10 cellular contexts compared by ENCODE assay signal in the genomic region with DNA sequence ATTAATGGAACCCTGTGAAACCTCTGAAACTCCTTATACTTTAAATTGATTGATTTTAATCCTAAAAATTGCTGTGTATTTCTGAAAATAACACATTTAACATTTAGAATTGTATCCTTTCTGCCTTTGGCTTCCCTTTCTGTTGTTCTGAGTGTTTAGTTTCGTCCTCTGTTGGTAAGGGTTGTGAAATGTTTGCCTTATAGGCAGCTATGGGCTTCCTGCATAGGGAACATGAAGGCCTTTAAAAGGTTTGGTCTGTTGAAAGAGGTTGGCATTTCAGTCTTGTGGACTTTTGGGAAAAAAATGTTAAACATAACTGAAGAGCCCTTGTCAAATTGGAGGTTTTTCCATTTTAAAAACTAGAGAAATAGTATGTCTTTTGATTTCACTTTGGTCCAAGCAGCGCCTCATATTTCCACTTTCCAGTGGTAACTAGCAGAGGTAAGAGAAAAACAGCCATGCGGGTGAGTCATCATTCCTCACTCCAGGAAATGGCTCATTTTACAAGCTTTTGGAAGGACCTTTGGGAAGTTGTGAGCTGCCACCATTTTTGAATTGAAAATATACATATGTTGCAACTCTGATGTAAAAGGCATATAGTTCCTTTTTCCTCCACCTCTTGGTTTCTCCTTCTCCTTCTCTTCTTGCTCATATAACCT. TPM values are rescaled to one million over a fixed set of nuclear protein-coding genes. Genes with fewer than 3 reads are reported as not detected.
DNase-seq lines count a peak whose midpoint lies in the region; FAIRE-seq and TF ChIP-seq lines count a peak whose summit lies in the region.
"Had no signal": no experiment of that assay in that cellular context is flagged by ENCODE, and none has a peak within 500 bp of the region (broad histone marks: within the 10 kb centered on the region; RNA-seq: fewer than 3 reads in every experiment).

No MANE protein-coding gene starts in this region.

- no peaks in the 10 kb centered on the region for H3K9me3 Mint-ChIP-seq in nephron
- H3K9me3 Mint-ChIP-seq: activated naive CD4-positive, alpha-beta T cell treated with anti-CD3 and anti-CD28 coated beads for 36 hours had no signal

- no peak for TF ChIP-seq CTCF in H1 (IDR thresholded peaks at IDR 0.05; ENCODE audit: control extremely low read depth in 1 of 3, insufficient read depth in 1 of 3, low read depth in 1 of 3, low read length in 3 of 3)
- TF ChIP-seq CTCF in nephron (IDR thresholded peaks at IDR 0.05; ENCODE audit: unreplicated experiment in 3 of 3), result no peak
- TF ChIP-seq CTCF in GM13976 (IDR thresholded peaks at IDR 0.05; ENCODE audit: borderline replicate concordance, control extremely low read depth, extremely low read depth, insufficient read depth, missing control alignments), result no peak
- no peak for TF ChIP-seq CTCF in testis (IDR thresholded peaks at IDR 0.05)

- no peak overlapping the region for H2BK120ac ChIP-seq in H1 (replicated peaks; ENCODE audit: low read depth, low read length)

- no peak overlapping the region for H4K8ac ChIP-seq in H1 (ENCODE audit: extremely low read depth, insufficient read depth, low read length)

- POLR2A ChIA-PET in H1 (lab: Charles Lee; ENCODE audit: partially characterized antibody), result interaction anchor here (1.0 kb wide), 1 partner anchor 23 kb away, joined by 4 read pairs; a partner anchor contains a TSS

- H3K4me1 ChIP-seq in H1 (replicated peaks in 1 of 4; ENCODE audit: control insufficient read depth in 3 of 4, insufficient read depth in 4 of 4, low read length in 3 of 4) (peaks cover 2 to 16% (median 10%) of the 10 kb centered on the region in 4 experiments; a peak in 5 of 7 replicates), testis (no peaks in the 10 kb centered on the region)

- no peaks in the 10 kb centered on the region for H3K23me2 ChIP-seq in H1 (ENCODE audit: low read depth, low read length)

- H3K4me3 ChIP-seq in H1 (ENCODE audit: extremely low read depth in 1 of 4, insufficient read depth in 2 of 4, low read depth in 3 of 4, low read length in 4 of 4), result no peak overlapping the region
- H3K4me3 ChIP-seq in testis, result no peak overlapping the region

- no peak overlapping the region for H4K91ac ChIP-seq in H1 (replicated peaks; ENCODE audit: insufficient read length, low read length)

- H4K20me1 ChIP-seq in H1 (replicated peaks in 1 of 2; ENCODE audit: control insufficient read depth in 1 of 2, insufficient read depth in 2 of 2, low read length in 2 of 2), result no peaks in the 10 kb centered on the region

- peaks cover 8% of the 10 kb centered on the region for H3K36me3 Mint-ChIP-seq in nephron (ENCODE audit: low read depth)

- peak overlapping the region; percentile 30 to 80 (median 52) for H3K27ac Mint-ChIP-seq in nephron
- H3K27ac Mint-ChIP-seq: activated naive CD4-positive, alpha-beta T cell treated with anti-CD3 and anti-CD28 coated beads for 36 hours had no signal

- H3K9me3 ChIP-seq in H1 (ENCODE audit: insufficient read depth in 2 of 2, low read depth in 1 of 2, low read length in 1 of 2) (no peaks in the 10 kb centered on the region), testis (no peaks in the 10 kb centered on the region)

- CTCF ChIA-PET in H1 (lab: Charles Lee; ENCODE audit: partially characterized antibody), result interaction anchor here (0.7 to 3.2 kb wide), 10 partner anchors 8 to 943 kb away, joined by 3 to 13 read pairs (median 6); a partner anchor contains a TSS

- no peak overlapping the region for H2BK15ac ChIP-seq in H1 (ENCODE audit: low read length)

- 76% methylated on average over 3 of the region's 3 CpGs; no CpG with 5 or more reads in 1 of the 2 experiments for WGBS in H1 (ENCODE audit: extremely low coverage in 1 of 2, insufficient coverage in 1 of 2, insufficient read length in 1 of 2, insufficient replicate concordance in 2 of 2, low coverage in 1 of 2, low lambda C conversion rate in 2 of 2, missing lambda C conversion rate in 1 of 2), 2 experiments
- 91 to 95% methylated on average over 3 of the region's 3 CpGs for WGBS in testis, 2 donors

- no peak overlapping the region for H2BK20ac ChIP-seq in H1 (ENCODE audit: low read length)

- H2AK5ac ChIP-seq in H1 (ENCODE audit: low read depth, low read length), result no peak overlapping the region

- H3K27me3 ChIP-seq in H1 (replicated peaks in 1 of 4; ENCODE audit: control insufficient read depth in 3 of 4, extremely low read depth in 1 of 4, insufficient read depth in 3 of 4, low read length in 3 of 4), result no peaks in the 10 kb centered on the region
- H3K27me3 ChIP-seq in testis, result no peaks in the 10 kb centered on the region

- no peak overlapping the region for H3K18ac ChIP-seq in H1 (ENCODE audit: extremely low read depth, low read length)

- no peak overlapping the region for H4K5ac ChIP-seq in H1 (ENCODE audit: insufficient read length, low read depth, low read length)

- no peak overlapping the region for H3K4me2 ChIP-seq in H1 (ENCODE audit: insufficient read depth in 1 of 2, low read depth in 2 of 2, low read length in 2 of 2)

- peak; percentile 87 for DNase-seq in EL
- DNase-seq in NCI-H2029 treated with DMSO at 0.1 percent for 48 hours (lab: John Stamatoyannopoulos, UW), result peak; percentile 90
- DNase-seq in H1 (ENCODE audit: low read depth in 1 of 2, low spot score in 2 of 2), result no peak
- DNase-seq in NCI-H2196 (lab: John Stamatoyannopoulos, UW; ENCODE audit: unreplicated experiment), result no peak
- DNase-seq in SIG-M5 (lab: John Stamatoyannopoulos, UW), result no peak
- no peak for DNase-seq in GM13976 (ENCODE audit: low spot score)
- no peak for DNase-seq in testis
- DNase-seq: activated naive CD4-positive, alpha-beta T cell treated with anti-CD3 and anti-CD28 coated beads for 36 hours; NCI-H446 treated with DMSO at 0.1 percent for 48 hours had no signal

- no peak for FAIRE-seq in H1 (lab: Jason Lieb, UNC)

- peaks cover 27% of the 10 kb centered on the region for H3K4me1 Mint-ChIP-seq in nephron

- TF ChIP-seq POLR2A in H1 (IDR thresholded peaks at IDR 0.05; ENCODE audit: control extremely low read depth in 1 of 2, low read depth in 2 of 2, low read length in 2 of 2), result no peak
- no peak for TF ChIP-seq POLR2A in testis (IDR thresholded peaks at IDR 0.05)

- H3K36me3 ChIP-seq in H1 (ENCODE audit: control insufficient read depth in 2 of 4, insufficient read depth in 4 of 4, low read length in 3 of 4) (no peaks in the 10 kb centered on the region), testis (ENCODE audit: low read depth, missing control alignments) (no peaks in the 10 kb centered on the region)

- H3K27ac ChIP-seq in H1 (ENCODE audit: low read depth, low read length) (no peak overlapping the region), testis (no peak overlapping the region)

- H2AFZ ChIP-seq in H1 (ENCODE audit: low read length), result no peak overlapping the region

- no peak overlapping the region for H3K23ac ChIP-seq in H1 (ENCODE audit: insufficient read length)

- no peak overlapping the region for H2BK12ac ChIP-seq in H1 (ENCODE audit: low read depth, low read length)

- H3K4me3 Mint-ChIP-seq in nephron, result no peak overlapping the region
- H3K4me3 Mint-ChIP-seq: activated naive CD4-positive, alpha-beta T cell treated with anti-CD3 and anti-CD28 coated beads for 36 hours had no signal

- H3K79me2 ChIP-seq in H1 (ENCODE audit: control insufficient read depth in 1 of 2, insufficient read depth in 2 of 2, low read length in 2 of 2), result peaks cover 0 to 20% of the 10 kb centered on the region in 2 experiments; a peak in 2 of 4 replicates

- no peaks in the 10 kb centered on the region for H3K27me3 Mint-ChIP-seq in nephron (ENCODE audit: low read depth)

- H3K4ac ChIP-seq in H1 (replicated peaks; ENCODE audit: insufficient read length, low read depth, low read length), result no peak overlapping the region

- in situ Hi-C loops in GM13976 (cut with MboI; ENCODE audit: low sequenced_read_pairs, unreplicated experiment), result no loop called here

- no peak overlapping the region for H3K14ac ChIP-seq in H1 (ENCODE audit: insufficient read length)

- no peak overlapping the region for H3K9ac ChIP-seq in H1 (replicated peaks in 1 of 4; ENCODE audit: extremely low read depth in 1 of 4, low read depth in 3 of 4, low read length in 3 of 4)

- intact Hi-C loops in testis (cut with DNase I; ENCODE audit: low total_unique reads), result no loop called here

- no peak overlapping the region for H3K56ac ChIP-seq in H1 (replicated peaks; ENCODE audit: insufficient read length, low read depth, low read length)

- H3K79me1 ChIP-seq in H1 (ENCODE audit: low read depth, low read length), result no peaks in the 10 kb centered on the region; the same call in 1 of the 2 replicates

- no peak overlapping the region for H2BK5ac ChIP-seq in H1 (ENCODE audit: low read depth, low read length)

- no peak for TF ChIP-seq RAD21 in H1 (IDR thresholded peaks at IDR 0.05 in 1 of 2, conservative IDR thresholded peaks at IDR 0.05 in 1 of 2; ENCODE audit: low read depth in 2 of 2, low read length in 2 of 2)

- no peak for TF ChIP-seq EP300 in H1 (IDR thresholded peaks at IDR 0.05; ENCODE audit: borderline replicate concordance in 1 of 2, low read depth in 2 of 2, low read length in 2 of 2)

TF ChIP-seq in H1, 55 proteins besides CTCF, POLR2A, EP300 and RAD21 (continues in another document):
- TF ChIP-seq RXRA (IDR thresholded peaks at IDR 0.05; ENCODE audit: insufficient read depth, low read depth, low read length) (no peak), SP4 (IDR thresholded peaks at IDR 0.05; ENCODE audit: low read length) (no peak), JUND (IDR thresholded peaks at IDR 0.05; ENCODE audit: low read length) (0 out of 2 replicates have a peak, but pooled peaks have one; percentile 57), TBP (IDR thresholded peaks at IDR 0.05; ENCODE audit: low read depth, low read length) (no peak), HDAC6 (IDR thresholded peaks at IDR 0.05; ENCODE audit: low read depth, low read length) (no peak), CEBPB (IDR thresholded peaks at IDR 0.05; ENCODE audit: low read depth, low read length) (no peak)

RNA-seq across cellular contexts. Expression of a gene that starts 22.8 kb away (rescaled TPM):
- total RNA-seq in H1 (2021; fragmentation: NEBNext Ultra II Directional; extraction: Animal tissue kit (Norgen Biotek cat#: 25700)), result 12.0 and 14.2 TPM in 2 replicates
- polyA plus RNA-seq in H1 (2011; rRNA removed) (4.1 and 5.4 TPM in 2 replicates), testis (ENCODE audit: insufficient read depth, low read depth, low replicate concordance) (6.9 TPM)
- 5.9 TPM for polyA plus RNA-seq in H1 (2011; cell fraction: cytosol; rRNA removed)
- polyA plus RNA-seq in H1 (2011; cell fraction: nucleus; rRNA removed), result 7.8 TPM
- polyA plus RNA-seq in H1 (2012, experiment 1 of 2), result 8.2 to 11.6 TPM (median 9.7 TPM) in 4 replicates
- 0.83 TPM for polyA plus RNA-seq in H1 (2012, experiment 2 of 2)
- 29.0 TPM for polyA plus RNA-seq in H1 (2013, experiment 1 of 2)
- 29.3 TPM for polyA plus RNA-seq in H1 (2013, experiment 2 of 2)
- polyA minus RNA-seq in H1 (2011; rRNA and poly(A)+ RNA removed), result 21.9 and 32.2 TPM in 2 replicates
- 14.8 TPM for polyA minus RNA-seq in H1 (2011; cell fraction: cytosol; rRNA and poly(A)+ RNA removed)
- polyA minus RNA-seq in H1 (2011; cell fraction: nucleus; rRNA and poly(A)+ RNA removed), result 24.6 TPM
- 1 to 10 TPM; 2.2 to 4.3 TPM for total RNA-seq in testis
- total RNA-seq: activated naive CD4-positive, alpha-beta T cell treated with anti-CD3 and anti-CD28 coated beads for 36 hours had no signal

Comparison
In these comparisons a context has a peak if more than half of its experiments do, and no peak if none do; other contexts are left out.
1. DNase-seq: peak in EL (single experiment) and NCI-H2029 treated with DMSO at 0.1 percent for 48 hours (single experiment); none in H1 (0 of 2), NCI-H2196 (single experiment), SIG-M5 (single experiment), GM13976 (single experiment) and testis (single experiment).